Comparison of ENCODE assay signal across 16 cellular contexts in genomic region chr19:55459551-55459949, GRCh38. TPM values are rescaled to one million over a fixed set of nuclear protein-coding genes. Genes with fewer than 3 reads are reported as not detected.
DNase-seq lines count a peak whose midpoint lies in the region; TF ChIP-seq lines count a peak whose summit lies in the region.
"Had no signal": no experiment of that assay in that cellular context is flagged by ENCODE, and none has a peak within 500 bp of the region (broad histone marks: within the 10 kb centered on the region; RNA-seq: fewer than 3 reads in every experiment).

No MANE protein-coding gene starts in this region.

- H3K27ac Mint-ChIP-seq in type B pancreatic cell, result no peak overlapping the region

- H3K4me3 ChIP-seq in left ventricle myocardium inferior, result no peak overlapping the region
- peak overlapping the region in 1 of 4 donors; percentile 76 for H3K4me3 ChIP-seq in adrenal gland
- peak overlapping the region in 1 of 2 donors; percentile 93 for H3K4me3 ChIP-seq in muscle layer of duodenum (ENCODE audit: low read depth in 1 of 2, low read length in 2 of 2)

- TF ChIP-seq POLR2A in adrenal gland (IDR thresholded peaks at IDR 0.05), result no peak

- intact Hi-C loops in left ventricle myocardium inferior (cut with micrococcal nuclease), result no loop called here
- intact Hi-C loops in cardiac septum (cut with DNase I), result no loop called here
- intact Hi-C loops in adrenal gland (cut with DNase I), result no loop called here

- no peaks in the 10 kb centered on the region for H3K36me3 Mint-ChIP-seq in type B pancreatic cell

- H3K27ac ChIP-seq in left ventricle myocardium inferior (replicated peaks), result peak overlapping the region; percentile 93
- peak overlapping the region in 3 of 5 donors; percentile 95 to 97 (median 96) for H3K27ac ChIP-seq in adrenal gland
- peak overlapping the region; percentile 54 for H3K27ac ChIP-seq in muscle layer of duodenum (ENCODE audit: low read length)

- TF ChIP-seq CTCF in left ventricle myocardium inferior (IDR thresholded peaks at IDR 0.05; ENCODE audit: borderline replicate concordance) (no peak), adrenal gland (IDR thresholded peaks at IDR 0.05) (no peak), type B pancreatic cell (conservative IDR thresholded peaks at IDR 0.05) (no peak)

- DNase-seq in left ventricle myocardium inferior (no peak), cardiac septum (ENCODE audit: low spot score) (no peak), adrenal gland (no peak), type B pancreatic cell (ENCODE audit: extremely low spot score, unreplicated experiment) (no peak), SHP77 treated with DMSO at 0.1 percent for 48 hours (lab: John Stamatoyannopoulos, UW) (no peak), activated T-cell treated with anti-CD3 and anti-CD28 coated beads for 4 hours (no peak), hepatic stellate cell (ENCODE audit: low spot score) (no peak)
- DNase-seq: activated T-cell treated with anti-CD3 and anti-CD28 coated beads, Interleukin-2, amount 50 U/mL, for 72 hours; psoas muscle had no signal

- H3K4me1 ChIP-seq in left ventricle myocardium inferior (peaks cover 29% of the 10 kb centered on the region), adrenal gland (replicated peaks in 1 of 2) (peaks cover 10% of the 10 kb centered on the region in 2 donors), muscle layer of duodenum (ENCODE audit: control insufficient read depth in 1 of 2, insufficient read depth in 2 of 2, low read length in 2 of 2) (peaks cover 5 to 25% of the 10 kb centered on the region in 2 donors)

- H3K9me3 Mint-ChIP-seq in type B pancreatic cell, result no peaks in the 10 kb centered on the region
- H3K9me3 Mint-ChIP-seq: activated T-cell treated with anti-CD3 and anti-CD28 coated beads, Interleukin-2, amount 50 U/mL, for 72 hours had no signal

- 50 to 72% (median 58%) methylated on average over 7 to 8 of the region's 8 CpGs for WGBS in adrenal gland, 4 donors

- peak overlapping the region; percentile 97 for H3K4me3 Mint-ChIP-seq in type B pancreatic cell

- H3K36me3 ChIP-seq in left ventricle myocardium inferior, result no peaks in the 10 kb centered on the region
- H3K36me3 ChIP-seq in adrenal gland (replicated peaks in 1 of 2), result no peaks in the 10 kb centered on the region
- peaks cover 0 to 14% of the 10 kb centered on the region in 2 donors for H3K36me3 ChIP-seq in muscle layer of duodenum (ENCODE audit: control insufficient read depth in 1 of 2, insufficient read depth in 2 of 2, low read length in 2 of 2)

- H3K4me1 Mint-ChIP-seq in type B pancreatic cell (ENCODE audit: unreplicated experiment), result peaks cover 31% of the 10 kb centered on the region

- H3K27me3 Mint-ChIP-seq in type B pancreatic cell, result peaks cover 12% of the 10 kb centered on the region

- H3K27me3 ChIP-seq in left ventricle myocardium inferior (ENCODE audit: low read depth), result no peaks in the 10 kb centered on the region
- no peaks in the 10 kb centered on the region for H3K27me3 ChIP-seq in adrenal gland
- H3K27me3 ChIP-seq in muscle layer of duodenum (ENCODE audit: low read depth, low read length), result no peaks in the 10 kb centered on the region

- no peaks in the 10 kb centered on the region for H3K9me3 ChIP-seq in left ventricle myocardium inferior (replicated peaks)
- no peaks in the 10 kb centered on the region for H3K9me3 ChIP-seq in adrenal gland (replicated peaks in 1 of 3)
- H3K9me3 ChIP-seq in muscle layer of duodenum (ENCODE audit: control insufficient read depth in 1 of 2, low read length in 2 of 2), result no peaks in the 10 kb centered on the region
- H3K9me3 ChIP-seq: psoas muscle had no signal

RNA-seq across cellular contexts. Expression of gene ISOC2, which starts 1.9 kb away (rescaled TPM):
- total RNA-seq in left ventricle myocardium inferior, result 52.6 TPM
- total RNA-seq in cardiac septum, result 50.8 TPM
- 100 to 1,000 TPM in 1 of 8 donors, 10 to 100 TPM in 7; 58.2 to 181 (median 80.8) TPM for total RNA-seq in adrenal gland
- 100 to 1,000 TPM in 1 of 3 donors, 10 to 100 TPM in 2; 18.1 to 119 (median 75.0) TPM for polyA plus RNA-seq in adrenal gland
- 44.2 and 47.5 TPM in 2 replicates for total RNA-seq in type B pancreatic cell (ENCODE audit: low replicate concordance)

RNA-seq across cellular contexts. Expression of gene C19orf85, which starts 5.0 kb away (rescaled TPM):
- total RNA-seq in left ventricle myocardium inferior, result not detected
- not detected for total RNA-seq in cardiac septum
- total RNA-seq in adrenal gland, result not detected
- polyA plus RNA-seq in adrenal gland, result not detected
- not detected in 2 replicates for total RNA-seq in type B pancreatic cell (ENCODE audit: low replicate concordance)
- total RNA-seq: activated T-cell treated with anti-CD3 and anti-CD28 coated beads, Interleukin-2, amount 50 U/mL, for 72 hours; bronchial epithelial cell; CD4-positive, alpha-beta memory T cell; esophagus mucosa; GM23248; psoas muscle; ureter had no signal
- polyA plus RNA-seq: CD4-positive, alpha-beta memory T cell; GM23248; keratinocyte; psoas muscle had no signal

RNA-seq across cellular contexts. Expression of gene SHISA7, which starts 16.4 kb away (rescaled TPM):
- total RNA-seq in left ventricle myocardium inferior (not detected), cardiac septum (not detected), adrenal gland (under 1 TPM in 4 of 8 donors, not detected in 4; 0.08 to 0.49 (median 0.31) TPM), type B pancreatic cell (ENCODE audit: low replicate concordance) (0.05 and 0.22 TPM in 2 replicates)
- 1 to 10 TPM in 2 of 3 donors, under 1 TPM in 1; 0.47 to 1.3 (median 1.1) TPM for polyA plus RNA-seq in adrenal gland
- total RNA-seq: bronchial epithelial cell; CD4-positive, alpha-beta memory T cell; esophagus mucosa; GM23248; psoas muscle; ureter had no signal
- polyA plus RNA-seq: CD4-positive, alpha-beta memory T cell; GM23248; keratinocyte had no signal

RNA-seq across cellular contexts. Expression of gene ZNF628, which starts 16.9 kb away (rescaled TPM):
- total RNA-seq in left ventricle myocardium inferior (5.4 TPM), cardiac septum (3.4 TPM), adrenal gland (10 to 100 TPM in 3 of 8 donors, 1 to 10 TPM in 5; 5.4 to 27.9 (median 9.2) TPM), type B pancreatic cell (ENCODE audit: low replicate concordance) (10.3 and 13.2 TPM in 2 replicates)
- polyA plus RNA-seq in adrenal gland, result 10 to 100 TPM in 1 of 3 donors, 1 to 10 TPM in 1, under 1 TPM in 1; 0.04 to 17.5 (median 3.7) TPM

RNA-seq across cellular contexts. Expression of gene NAT14, which starts 25.4 kb away (rescaled TPM):
- total RNA-seq in left ventricle myocardium inferior, result 5.2 TPM
- 6.0 TPM for total RNA-seq in cardiac septum
- total RNA-seq in adrenal gland, result 10 to 100 TPM in 5 of 8 donors, 1 to 10 TPM in 3; 4.9 to 35.3 (median 17.9) TPM
- 100 to 1,000 TPM in 1 of 3 donors, 10 to 100 TPM in 1, 1 to 10 TPM in 1; 6.2 to 108 (median 53.8) TPM for polyA plus RNA-seq in adrenal gland
- 46.5 and 64.3 TPM in 2 replicates for total RNA-seq in type B pancreatic cell (ENCODE audit: low replicate concordance)
